In genomic region chr7:1341361-1341675, GRCh38 we compare ENCODE assay signal across 21 cellular contexts.
"Had no signal": no experiment of that assay in that cellular context is flagged by ENCODE, and none has a peak within 500 bp of the region (broad histone marks: within the 10 kb centered on the region; RNA-seq: fewer than 3 reads in every experiment).

No MANE protein-coding gene starts in this region.

- H3K4me3 ChIP-seq: ovary, thoracic aorta, tibial nerve, upper lobe of right lung, uterus had no signal

- H3K9me3 ChIP-seq: ovary, upper lobe of right lung had no signal

- H3K27ac Mint-ChIP-seq: effector memory CD8-positive, alpha-beta T cell; immature natural killer cell; naive thymus-derived CD4-positive, alpha-beta T cell; stimulated activated naive B cell treated with anti-CD40 and anti-IgM and Interleukin-4, amounts not matched to agents 10 μg/mL and 1 μg/mL and 100 μg/mL, for 72 hours; stimulated activated naive CD8-positive, alpha-beta T cell treated with anti-CD3 and anti-CD28 coated beads, Interleukin-15, Interleukin-2, amounts not matched to agents 100 ng/mL and 50 ng/mL, for 24 hours had no signal

- H3K4me1 ChIP-seq: tibial nerve, upper lobe of right lung, uterus had no signal

- H3K4me3 Mint-ChIP-seq: effector memory CD8-positive, alpha-beta T cell; immature natural killer cell; naive thymus-derived CD4-positive, alpha-beta T cell; nephron; stimulated activated naive B cell treated with anti-CD40 and anti-IgM and Interleukin-4, amounts not matched to agents 10 μg/mL and 1 μg/mL and 100 μg/mL, for 72 hours; stimulated activated naive CD8-positive, alpha-beta T cell treated with anti-CD3 and anti-CD28 coated beads, Interleukin-15, Interleukin-2, amounts not matched to agents 100 ng/mL and 50 ng/mL, for 24 hours had no signal

- H3K27me3 ChIP-seq: ovary, upper lobe of right lung, uterus had no signal

- DNase-seq: cerebellar nuclear complex; cortex of kidney; effector memory CD8-positive, alpha-beta T cell; erythroblast; hypothalamus; immature natural killer cell; islet precursor cell; mesendoderm; midbrain; naive thymus-derived CD4-positive, alpha-beta T cell; occipital lobe; ovary; retina; stimulated activated naive B cell treated with anti-CD40 and anti-IgM and Interleukin-4, amounts not matched to agents 10 μg/mL and 1 μg/mL and 100 μg/mL, for 72 hours; upper lobe of right lung; uterus had no signal

- H3K36me3 ChIP-seq: ovary, thoracic aorta, tibial nerve, upper lobe of right lung, uterus had no signal

- H3K27ac ChIP-seq: ovary, thoracic aorta, tibial nerve, upper lobe of right lung, uterus had no signal

- H3K4me1 Mint-ChIP-seq: immature natural killer cell; naive thymus-derived CD4-positive, alpha-beta T cell; nephron; stimulated activated naive B cell treated with anti-CD40 and anti-IgM and Interleukin-4, amounts not matched to agents 10 μg/mL and 1 μg/mL and 100 μg/mL, for 72 hours had no signal

- ATAC-seq: effector memory CD8-positive, alpha-beta T cell; naive thymus-derived CD4-positive, alpha-beta T cell; sciatic nerve; stimulated activated naive B cell treated with anti-CD40 and anti-IgM and Interleukin-4, amounts not matched to agents 10 μg/mL and 1 μg/mL and 100 μg/mL, for 72 hours; upper lobe of right lung had no signal
